ENCODE assay signal across 21 cellular contexts in genomic region chr3:193176690-193177089, GRCh38.
DNase-seq lines count a peak whose midpoint lies in the region; ATAC-seq and TF ChIP-seq lines count a peak whose summit lies in the region.
"Had no signal": no experiment of that assay in that cellular context is flagged by ENCODE, and none has a peak within 500 bp of the region (broad histone marks: within the 10 kb centered on the region; RNA-seq: fewer than 3 reads in every experiment).

No MANE protein-coding gene starts in this region.

- no peak overlapping the region for H3K9ac ChIP-seq in Karpas-422 (ENCODE audit: low read length)
- H3K9ac ChIP-seq: BLaER1 had no signal

- H3K27me3 ChIP-seq in Karpas-422 (ENCODE audit: low read length): peaks cover 2% of the 10 kb centered on the region; the same call in 1 of the 2 replicates
- H3K27me3 ChIP-seq in testis: no peaks in the 10 kb centered on the region
- H3K27me3 ChIP-seq in right lobe of liver: no peaks in the 10 kb centered on the region
- H3K27me3 ChIP-seq: BLaER1, Peyer's patch had no signal

- TF ChIP-seq POLR2A in testis (IDR thresholded peaks at IDR 0.05): no peak
- TF ChIP-seq POLR2A in right lobe of liver (IDR thresholded peaks at IDR 0.05): no peak

- H3K4me1 ChIP-seq in Karpas-422 (ENCODE audit: low read length) (no peaks in the 10 kb centered on the region), testis (no peaks in the 10 kb centered on the region), right lobe of liver (no peaks in the 10 kb centered on the region)
- H3K4me1 ChIP-seq: BLaER1, Caco-2, Peyer's patch had no signal

- H3K9me3 ChIP-seq in Karpas-422 (ENCODE audit: low read length) (no peaks in the 10 kb centered on the region), testis (no peaks in the 10 kb centered on the region), right lobe of liver (no peaks in the 10 kb centered on the region)
- H3K9me3 ChIP-seq: BLaER1, Caco-2, Peyer's patch had no signal

- no peaks in the 10 kb centered on the region for H3K9me2 ChIP-seq in Karpas-422 (replicated peaks; ENCODE audit: insufficient read depth, low read length)

- WGBS in testis, 2 donors: 94 to 99% methylated on average over 5 of the region's 5 CpGs
- 58% methylated on average over 4 of the region's 5 CpGs for whole genome bisulfite sequencing in right lobe of liver (ENCODE audit: insufficient coverage, low coverage, low lambda C conversion rate, missing lambda C conversion rate)

- H3K4me3 ChIP-seq in Karpas-422 (ENCODE audit: low read length) (no peak overlapping the region), testis (no peak overlapping the region), right lobe of liver (no peak overlapping the region)
- H3K4me3 ChIP-seq: BLaER1, K562, Peyer's patch had no signal

- DNase-seq in G401 (ENCODE audit: low spot score) (peak; percentile 0), Karpas-422 (peak; percentile 12), NCI-H524 treated with DMSO at 0.1 percent for 48 hours (lab: John Stamatoyannopoulos, UW) (peak; percentile 46), testis (no peak), hepatic stellate cell (ENCODE audit: low spot score) (no peak), right lobe of liver (no peak)
- DNase-seq: Caco-2; CD4-positive, alpha-beta T cell; DMS 273 treated with DMSO at 0.1 percent for 48 hours; H7; MM.1S; NCI-H1048; NCI-H1436 treated with DMSO at 0.1 percent for 48 hours; NCI-H2029; Peyer's patch; T-cell had no signal

- TF ChIP-seq CTCF in testis (IDR thresholded peaks at IDR 0.05) (no peak), right lobe of liver (IDR thresholded peaks at IDR 0.05) (no peak)

- H3K4me2 ChIP-seq in Karpas-422 (ENCODE audit: low read depth, low read length, poor library complexity, severe bottlenecking): no peak overlapping the region
- H3K4me2 ChIP-seq: BLaER1 had no signal

- H3K79me2 ChIP-seq in Karpas-422 (ENCODE audit: low read length): no peaks in the 10 kb centered on the region

- H4K20me1 ChIP-seq in Karpas-422 (ENCODE audit: insufficient read depth, low read depth, low read length): no peaks in the 10 kb centered on the region
- H4K20me1 ChIP-seq: BLaER1 had no signal

- H3K27ac ChIP-seq in Karpas-422 (ENCODE audit: low read length) (no peak overlapping the region), testis (no peak overlapping the region), right lobe of liver (no peak overlapping the region)
- H3K27ac ChIP-seq: BLaER1, Peyer's patch had no signal

- H2AFZ ChIP-seq in Karpas-422 (ENCODE audit: low read length): no peak overlapping the region

- ATAC-seq in right lobe of liver (no peak), HG02759 (IDR thresholded peaks at IDR 0.05; ENCODE audit: unreplicated experiment) (no peak)
- ATAC-seq: HepG2, K562, SK-N-SH treated with all-trans-retinoic acid at 6 μM for 48 hours, T-cell had no signal

- intact Hi-C loops in testis (cut with DNase I; ENCODE audit: low total_unique reads) (no loop called here), right lobe of liver (cut with DNase I) (no loop called here)

- H3K36me3 ChIP-seq in Karpas-422 (ENCODE audit: insufficient read depth, low read length): no peaks in the 10 kb centered on the region
- no peaks in the 10 kb centered on the region for H3K36me3 ChIP-seq in testis (ENCODE audit: low read depth, missing control alignments)
- H3K36me3 ChIP-seq in right lobe of liver: no peaks in the 10 kb centered on the region
- H3K36me3 ChIP-seq: BLaER1, Peyer's patch had no signal

- in situ Hi-C loops in G401 (cut with HindIII; ENCODE audit: low sequenced_read_pairs): no loop called here

Comparison
In these comparisons a context has a peak if more than half of its experiments do, and no peak if none do; other contexts are left out.
1. DNase-seq: peak in G401 (single experiment), Karpas-422 (single experiment) and NCI-H524 treated with DMSO at 0.1 percent for 48 hours (single experiment); none in testis (single experiment), hepatic stellate cell (single experiment) and right lobe of liver (0 of 3).